Comparison of ENCODE assay signal across 1 cellular context in the genomic region with DNA sequence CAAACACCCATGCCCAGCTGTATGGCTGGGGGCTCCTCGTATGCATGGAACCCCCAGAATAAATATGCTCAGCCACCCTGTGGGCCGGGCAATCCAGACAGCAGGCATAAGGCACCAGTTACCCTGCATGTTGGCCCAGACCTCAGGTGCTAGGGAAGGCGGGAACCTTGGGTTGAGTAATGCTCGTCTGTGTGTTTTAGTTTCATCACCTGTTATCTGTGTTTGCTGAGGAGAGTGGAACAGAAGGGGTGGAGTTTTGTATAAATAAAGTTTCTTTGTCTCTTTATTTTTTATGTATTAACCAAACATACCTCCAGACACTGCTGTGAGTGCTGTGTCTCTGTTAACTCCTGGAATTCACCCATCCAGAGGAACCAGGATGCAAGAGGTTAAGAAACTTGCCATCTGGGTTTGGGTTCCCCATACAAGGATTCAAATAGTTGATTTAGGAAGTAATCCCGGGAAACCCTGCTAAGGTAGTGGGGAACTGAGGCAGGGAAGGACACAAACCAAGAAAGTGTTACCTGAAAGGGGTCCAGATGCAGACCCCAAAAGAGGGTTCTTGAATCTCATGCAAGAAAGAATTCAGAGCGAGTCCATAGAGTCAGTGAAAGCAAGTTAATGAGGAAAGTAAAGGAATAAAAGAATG.
TF ChIP-seq lines count a peak whose summit lies in the region.

No MANE protein-coding gene starts in this region.

TF ChIP-seq in liver, 16 proteins besides CTCF, POLR2A, EP300 and RAD21 (continued from another document):
- TF ChIP-seq, protein P1, sequence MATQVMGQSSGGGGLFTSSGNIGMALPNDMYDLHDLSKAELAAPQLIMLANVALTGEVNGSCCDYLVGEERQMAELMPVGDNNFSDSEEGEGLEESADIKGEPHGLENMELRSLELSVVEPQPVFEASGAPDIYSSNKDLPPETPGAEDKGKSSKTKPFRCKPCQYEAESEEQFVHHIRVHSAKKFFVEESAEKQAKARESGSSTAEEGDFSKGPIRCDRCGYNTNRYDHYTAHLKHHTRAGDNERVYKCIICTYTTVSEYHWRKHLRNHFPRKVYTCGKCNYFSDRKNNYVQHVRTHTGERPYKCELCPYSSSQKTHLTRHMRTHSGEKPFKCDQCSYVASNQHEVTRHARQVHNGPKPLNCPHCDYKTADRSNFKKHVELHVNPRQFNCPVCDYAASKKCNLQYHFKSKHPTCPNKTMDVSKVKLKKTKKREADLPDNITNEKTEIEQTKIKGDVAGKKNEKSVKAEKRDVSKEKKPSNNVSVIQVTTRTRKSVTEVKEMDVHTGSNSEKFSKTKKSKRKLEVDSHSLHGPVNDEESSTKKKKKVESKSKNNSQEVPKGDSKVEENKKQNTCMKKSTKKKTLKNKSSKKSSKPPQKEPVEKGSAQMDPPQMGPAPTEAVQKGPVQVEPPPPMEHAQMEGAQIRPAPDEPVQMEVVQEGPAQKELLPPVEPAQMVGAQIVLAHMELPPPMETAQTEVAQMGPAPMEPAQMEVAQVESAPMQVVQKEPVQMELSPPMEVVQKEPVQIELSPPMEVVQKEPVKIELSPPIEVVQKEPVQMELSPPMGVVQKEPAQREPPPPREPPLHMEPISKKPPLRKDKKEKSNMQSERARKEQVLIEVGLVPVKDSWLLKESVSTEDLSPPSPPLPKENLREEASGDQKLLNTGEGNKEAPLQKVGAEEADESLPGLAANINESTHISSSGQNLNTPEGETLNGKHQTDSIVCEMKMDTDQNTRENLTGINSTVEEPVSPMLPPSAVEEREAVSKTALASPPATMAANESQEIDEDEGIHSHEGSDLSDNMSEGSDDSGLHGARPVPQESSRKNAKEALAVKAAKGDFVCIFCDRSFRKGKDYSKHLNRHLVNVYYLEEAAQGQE (IDR thresholded peaks at IDR 0.05), result peak; percentile 43
- TF ChIP-seq YY1 (IDR thresholded peaks at IDR 0.05), result no peak
- peak; percentile 12 to 68 for TF ChIP-seq JUND (IDR thresholded peaks at IDR 0.05)
- peak; percentile 70 for TF ChIP-seq SP1 (IDR thresholded peaks at IDR 0.05)
- peak; percentile 33 for TF ChIP-seq HNF4G (IDR thresholded peaks at IDR 0.05)
- TF ChIP-seq, protein P2, sequence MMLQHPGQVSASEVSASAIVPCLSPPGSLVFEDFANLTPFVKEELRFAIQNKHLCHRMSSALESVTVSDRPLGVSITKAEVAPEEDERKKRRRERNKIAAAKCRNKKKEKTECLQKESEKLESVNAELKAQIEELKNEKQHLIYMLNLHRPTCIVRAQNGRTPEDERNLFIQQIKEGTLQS (IDR thresholded peaks at IDR 0.05), result peak; percentile 93
- peak; percentile 72 for TF ChIP-seq FOXA2 (IDR thresholded peaks at IDR 0.05)
- TF ChIP-seq, protein P3, sequence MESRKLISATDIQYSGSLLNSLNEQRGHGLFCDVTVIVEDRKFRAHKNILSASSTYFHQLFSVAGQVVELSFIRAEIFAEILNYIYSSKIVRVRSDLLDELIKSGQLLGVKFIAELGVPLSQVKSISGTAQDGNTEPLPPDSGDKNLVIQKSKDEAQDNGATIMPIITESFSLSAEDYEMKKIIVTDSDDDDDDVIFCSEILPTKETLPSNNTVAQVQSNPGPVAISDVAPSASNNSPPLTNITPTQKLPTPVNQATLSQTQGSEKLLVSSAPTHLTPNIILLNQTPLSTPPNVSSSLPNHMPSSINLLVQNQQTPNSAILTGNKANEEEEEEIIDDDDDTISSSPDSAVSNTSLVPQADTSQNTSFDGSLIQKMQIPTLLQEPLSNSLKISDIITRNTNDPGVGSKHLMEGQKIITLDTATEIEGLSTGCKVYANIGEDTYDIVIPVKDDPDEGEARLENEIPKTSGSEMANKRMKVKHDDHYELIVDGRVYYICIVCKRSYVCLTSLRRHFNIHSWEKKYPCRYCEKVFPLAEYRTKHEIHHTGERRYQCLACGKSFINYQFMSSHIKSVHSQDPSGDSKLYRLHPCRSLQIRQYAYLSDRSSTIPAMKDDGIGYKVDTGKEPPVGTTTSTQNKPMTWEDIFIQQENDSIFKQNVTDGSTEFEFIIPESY (IDR thresholded peaks at IDR 0.05), result peak; percentile 59
- peak; percentile 15 to 53 for TF ChIP-seq EGR1 (IDR thresholded peaks at IDR 0.05; ENCODE audit: low read depth in 2 of 2)
- TF ChIP-seq HNF4A (conservative IDR thresholded peaks at IDR 0.05), result peak; percentile 60 to 84
